In genomic region chr2:160269365-160269764, GRCh38 we compare ENCODE assay signal across 8 cellular contexts.
DNase-seq lines count a peak whose midpoint lies in the region; ATAC-seq and TF ChIP-seq lines count a peak whose summit lies in the region.

No MANE protein-coding gene starts in this region.

- TF ChIP-seq CTCF in gastroesophageal sphincter (IDR thresholded peaks at IDR 0.05): no peak

- WGBS in gastroesophageal sphincter (ENCODE audit: low coverage in 1 of 2), 2 donors: 30 to 36% methylated on average over 1 to 2 of the region's 4 CpGs

- H3K9me3 ChIP-seq in SJSA1 (replicated peaks) (no peaks in the 10 kb centered on the region), gastroesophageal sphincter (no peaks in the 10 kb centered on the region)

- no peak for TF ChIP-seq EP300 in gastroesophageal sphincter (IDR thresholded peaks at IDR 0.05)

- H3K4me1 ChIP-seq in SJSA1 (replicated peaks) (peaks cover 35% of the 10 kb centered on the region), gastroesophageal sphincter (peaks cover 2 to 27% (median 11%) of the 10 kb centered on the region in 3 donors)

- H3K27me3 ChIP-seq in SJSA1 (replicated peaks) (no peaks in the 10 kb centered on the region), gastroesophageal sphincter (no peaks in the 10 kb centered on the region)

- ATAC-seq in gastroesophageal sphincter (no peak), GM19463 (IDR thresholded peaks at IDR 0.05; ENCODE audit: unreplicated experiment) (no peak)

- peaks cover 15% of the 10 kb centered on the region for H3K36me3 ChIP-seq in SJSA1
- H3K36me3 ChIP-seq in gastroesophageal sphincter: peaks cover 0 to 29% of the 10 kb centered on the region in 2 donors

- TF ChIP-seq POLR2A in gastroesophageal sphincter (IDR thresholded peaks at IDR 0.05): no peak

- peak; percentile 62 for DNase-seq in NCI-H345 treated with DMSO at 0.1 percent for 48 hours (lab: John Stamatoyannopoulos, UW; ENCODE audit: unreplicated experiment)
- DNase-seq in NCI-H345 (lab: John Stamatoyannopoulos, UW): no peak
- DNase-seq in SJSA1 (ENCODE audit: low read depth in 1 of 2, low spot score in 2 of 2): no peak
- peak; percentile 76 for DNase-seq in renal cortical epithelial cell (ENCODE audit: low read depth)
- no peak for DNase-seq in SK-N-DZ (ENCODE audit: low spot score)
- DNase-seq in NCI-H526 (lab: John Stamatoyannopoulos, UW): no peak

- H3K27ac ChIP-seq in SJSA1 (peak overlapping the region; percentile 93), gastroesophageal sphincter (peak overlapping the region; percentile 85 to 97 (median 93))

- H3K4me3 ChIP-seq in SJSA1: peak overlapping the region; percentile 30
- H3K4me3 ChIP-seq in gastroesophageal sphincter: peak overlapping the region; percentile 42 to 57

Comparison
In these comparisons a context has a peak if more than half of its experiments do, and no peak if none do; other contexts are left out.
1. DNase-seq: peak in NCI-H345 treated with DMSO at 0.1 percent for 48 hours (single experiment) and renal cortical epithelial cell (single experiment); none in NCI-H345 (single experiment), SJSA1 (0 of 2), SK-N-DZ (single experiment) and NCI-H526 (0 of 2).